Comparison of ENCODE assay signal across 1 cellular context in genomic region chr1:153953859-153954365, GRCh38.
TF ChIP-seq lines count a peak whose summit lies in the region.

No MANE protein-coding gene starts in this region.

TF ChIP-seq in liver, 16 proteins besides CTCF, POLR2A, EP300 and RAD21:
- TF ChIP-seq HNF4G (IDR thresholded peaks at IDR 0.05) (peak; percentile 94), YY1 (IDR thresholded peaks at IDR 0.05) (peak; percentile 95), FOXA2 (IDR thresholded peaks at IDR 0.05) (peak; percentile 99), TAF1 (conservative IDR thresholded peaks at IDR 0.05) (peak; percentile 85), HNF4A (conservative IDR thresholded peaks at IDR 0.05) (peak; percentile 97 to 98), SP1 (IDR thresholded peaks at IDR 0.05) (peak; percentile 99), FOXA1 (IDR thresholded peaks at IDR 0.05) (peak; percentile 98), MAX (IDR thresholded peaks at IDR 0.05) (peak; percentile 46), JUND (IDR thresholded peaks at IDR 0.05) (peak; percentile 85 to 86), ATF3 (IDR thresholded peaks at IDR 0.05) (no peak), REST (IDR thresholded peaks at IDR 0.05) (peak; percentile 90), GABPA (IDR thresholded peaks at IDR 0.05 in 1 of 2, conservative IDR thresholded peaks at IDR 0.05 in 1 of 2) (peak in 1 of 2 donors; percentile 59), EGR1 (IDR thresholded peaks at IDR 0.05; ENCODE audit: low read depth in 2 of 2) (no peak), RXRA (IDR thresholded peaks at IDR 0.05) (peak; percentile 88 to 91), ZBTB33 (IDR thresholded peaks at IDR 0.05) (peak; percentile 75), NR2F2 (IDR thresholded peaks at IDR 0.05) (no peak)
TF ChIP-seq in liver: peak in this region for 13.
